ENCODE assay signal across 26 cellular contexts in the genomic region with DNA sequence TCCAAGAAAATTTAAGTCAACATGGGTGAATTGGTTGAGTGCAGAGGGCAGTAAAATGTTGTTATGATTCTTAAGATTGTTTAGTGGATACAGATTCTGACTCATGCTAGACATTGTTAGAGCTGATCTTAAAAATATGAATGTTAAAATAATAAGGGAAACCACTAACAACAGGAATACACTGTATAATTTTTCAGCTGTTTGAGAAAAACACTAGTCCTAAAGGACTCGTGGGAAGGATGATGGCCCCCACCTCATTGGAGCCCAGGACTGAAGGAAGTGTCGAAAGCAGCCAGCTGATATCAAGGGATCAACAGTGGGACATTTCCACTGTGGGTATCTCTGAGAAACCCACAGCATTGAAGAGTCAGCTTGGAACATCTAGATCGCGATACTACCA.
"Had no signal": no experiment of that assay in that cellular context is flagged by ENCODE, and none has a peak within 500 bp of the region (broad histone marks: within the 10 kb centered on the region; RNA-seq: fewer than 3 reads in every experiment).

No MANE protein-coding gene starts in this region.

- H3K27ac ChIP-seq: dorsolateral prefrontal cortex, gastroesophageal sphincter, neural progenitor cell, ovary, testis, tibial nerve, upper lobe of right lung, vagina had no signal

- H3K4me3 ChIP-seq: dorsolateral prefrontal cortex, gastroesophageal sphincter, lung, neural progenitor cell, ovary, smooth muscle cell, testis, tibial nerve, upper lobe of right lung, vagina had no signal

- H3K36me3 ChIP-seq: gastroesophageal sphincter, neural progenitor cell, ovary, tibial nerve, upper lobe of right lung, vagina had no signal

- H3K4me1 ChIP-seq: neural progenitor cell, testis, upper lobe of right lung, vagina had no signal

- DNase-seq: cortex of kidney; dorsolateral prefrontal cortex; effector CD8-positive, alpha-beta T cell; foreskin fibroblast; glutamatergic neuron; hippocampal formation; left colon; left ventricle myocardium superior; mesenchymal stem cell; midbrain; nucleus accumbens; ovary; right cardiac atrium; stimulated activated CD4-positive, alpha-beta T cell treated with anti-CD3 and anti-CD28 coated beads, Interleukin-2, amount 100 ng/mL, for 48 hours; stimulated activated CD8-positive, alpha-beta memory T cell treated with anti-CD3 and anti-CD28 coated beads, Interleukin-4, amount 100 ng/mL, for 48 hours; testis; upper lobe of right lung had no signal

- H3K9me3 ChIP-seq: ovary, testis, upper lobe of right lung, vagina had no signal

- H2AFZ ChIP-seq: neural progenitor cell had no signal

- H3K4me2 ChIP-seq: neural progenitor cell, smooth muscle cell had no signal

- ATAC-seq: esophagus mucosa; gastroesophageal sphincter; left colon; left ventricle myocardium superior; natural killer cell treated with Interleukin-12 subunit alpha and Interleukin-12 subunit beta and Interleukin-15 and Interleukin-18, amount 100 ng/mL, for 72 hours; right cardiac atrium; stimulated activated memory B cell treated with anti-CD40 and anti-IgM and Interleukin-4, amounts not matched to agents 10 μg/mL and 1 μg/mL and 100 μg/mL, for 72 hours; upper lobe of right lung had no signal

- H3K27me3 ChIP-seq: dorsolateral prefrontal cortex, gastroesophageal sphincter, neural progenitor cell, ovary, testis, tibial nerve, upper lobe of right lung, vagina had no signal

- H3K9ac ChIP-seq: neural progenitor cell had no signal
